Comparison of ENCODE assay signal across 8 cellular contexts in the genomic region with DNA sequence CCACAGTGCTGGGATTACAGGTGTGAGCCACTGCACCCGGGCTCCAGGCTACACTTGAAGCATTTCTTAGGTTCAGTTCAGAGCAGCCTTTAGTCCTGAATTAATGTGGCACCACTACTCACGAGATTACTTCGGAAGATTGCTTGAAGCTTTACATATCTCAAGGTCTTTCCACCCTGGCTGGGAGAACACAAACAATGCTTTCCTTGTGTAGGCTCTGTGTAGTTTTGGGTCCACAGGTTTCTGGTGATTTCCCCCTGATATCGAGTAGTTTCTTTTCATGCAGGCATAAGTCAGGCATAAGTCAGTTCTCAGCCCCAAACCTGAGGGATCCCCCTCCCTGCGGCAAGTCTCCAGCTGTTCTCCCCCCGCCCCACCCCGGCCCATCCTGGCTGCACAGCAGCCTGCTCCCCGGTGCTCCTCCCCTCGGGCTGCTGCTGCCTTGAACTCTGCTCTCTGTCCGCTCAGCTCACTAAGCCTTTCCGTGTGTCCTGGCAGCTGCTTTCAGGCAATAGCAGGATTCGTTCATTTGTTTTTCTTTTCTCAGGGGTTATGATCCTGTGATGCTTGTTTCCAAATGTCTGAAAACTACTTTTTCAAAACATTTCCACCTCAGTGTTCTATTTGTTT.
"Had no signal": no experiment of that assay in that cellular context is flagged by ENCODE, and none has a peak within 500 bp of the region (broad histone marks: within the 10 kb centered on the region; RNA-seq: fewer than 3 reads in every experiment).

No MANE protein-coding gene starts in this region.

- H3K9me3 ChIP-seq: adrenal gland, neutrophil had no signal

- DNase-seq: cerebellar nuclear complex, cortex of kidney, mesenchymal stem cell had no signal

- H3K4me1 ChIP-seq: adrenal gland, gastroesophageal sphincter, heart left ventricle had no signal

- ATAC-seq: gastroesophageal sphincter had no signal

- H3K27ac ChIP-seq: adrenal gland, gastroesophageal sphincter, heart left ventricle, neutrophil, transverse colon had no signal

- H3K4me3 ChIP-seq: adrenal gland, gastroesophageal sphincter, heart left ventricle had no signal

- H3K36me3 ChIP-seq: adrenal gland, gastroesophageal sphincter, heart left ventricle, neutrophil, transverse colon had no signal

- H3K27me3 ChIP-seq: adrenal gland, transverse colon had no signal
